16 cellular contexts compared by ENCODE assay signal in the genomic region with DNA sequence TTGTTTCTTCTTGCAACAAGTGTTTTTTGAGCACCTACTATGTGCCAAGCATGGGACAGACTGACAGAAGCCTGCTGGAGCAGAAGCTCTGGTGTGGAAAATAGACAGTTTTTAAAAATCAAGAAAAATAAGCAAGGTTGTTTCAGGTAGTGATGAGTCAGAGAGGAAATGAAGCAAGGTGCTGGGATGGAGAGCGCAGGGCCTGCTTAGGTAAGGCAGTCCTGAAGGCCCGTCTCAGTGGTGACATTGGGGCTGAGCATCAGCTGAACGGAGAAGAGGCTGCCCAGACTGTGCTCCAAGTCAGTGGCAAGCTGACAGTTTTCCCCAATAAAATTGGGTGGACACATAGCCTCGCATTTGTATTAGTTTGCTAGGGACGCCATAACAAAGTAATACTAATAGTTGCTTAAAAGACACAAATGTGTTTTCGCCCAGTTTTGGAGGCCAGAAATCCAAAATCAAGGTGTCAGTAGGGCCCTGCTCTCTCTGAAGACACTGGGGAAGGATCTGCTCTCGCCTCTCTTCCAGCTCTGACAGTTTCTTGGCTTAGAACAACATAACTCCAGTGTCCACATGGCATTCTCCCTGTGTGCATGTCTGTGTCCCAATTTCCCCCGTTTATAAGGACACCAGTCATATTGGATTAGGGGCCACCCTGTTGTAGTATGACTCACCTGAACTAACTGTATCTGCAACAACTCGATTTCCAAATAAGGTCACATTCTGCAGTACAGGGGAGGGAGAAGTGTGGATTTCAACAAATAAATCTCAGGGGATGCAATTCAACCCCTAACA.
A peak's percentile ranks its signal among the peaks of the same experiment; 100 is the strongest.
DNase-seq lines count a peak whose midpoint lies in the region; ATAC-seq and TF ChIP-seq lines count a peak whose summit lies in the region.
"Had no signal": no experiment of that assay in that cellular context is flagged by ENCODE, and none has a peak within 500 bp of the region (broad histone marks: within the 10 kb centered on the region; RNA-seq: fewer than 3 reads in every experiment).

No MANE protein-coding gene starts in this region.

- TF ChIP-seq CTCF in epithelial cell of esophagus (IDR thresholded peaks at IDR 0.05; ENCODE audit: insufficient read depth, low read depth, low read length, missing control alignments) = no peak
- no peak for TF ChIP-seq CTCF in omental fat pad (IDR thresholded peaks at IDR 0.05)
- no peak for TF ChIP-seq CTCF in ovary (IDR thresholded peaks at IDR 0.05)

- H3K4me3 ChIP-seq in epithelial cell of esophagus (ENCODE audit: low read length) = no peak overlapping the region
- H3K4me3 ChIP-seq in ovary = no peak overlapping the region
- H3K4me3 ChIP-seq: BLaER1, thoracic aorta had no signal

- WGBS in ovary, 3 donors = 84 to 88% (median 87%) methylated on average over 9 of the region's 9 CpGs

- ATAC-seq in omental fat pad (ENCODE audit: low FRiP score) (peak; percentile 53), GM21360 (IDR thresholded peaks at IDR 0.05; ENCODE audit: unreplicated experiment) (no peak), HG03280 (IDR thresholded peaks at IDR 0.05; ENCODE audit: unreplicated experiment) (no peak)
- ATAC-seq: activated CD4-positive, alpha-beta T cell treated with anti-CD3 and anti-CD28 coated beads for 36 hours; activated CD8-positive, alpha-beta memory T cell treated with anti-CD3 and anti-CD28 coated beads, Interleukin-2, amount 10 ng/mL, durations not matched to agents 7 days and 5 days; effector memory CD8-positive, alpha-beta T cell had no signal

- no peak overlapping the region for H3K27ac ChIP-seq in ovary
- H3K27ac ChIP-seq: BLaER1, thoracic aorta had no signal

- TF ChIP-seq POLR2A in ovary (IDR thresholded peaks at IDR 0.05) = no peak

- H3K36me3 ChIP-seq in ovary = no peaks in the 10 kb centered on the region
- H3K36me3 ChIP-seq: BLaER1, thoracic aorta had no signal

- DNase-seq in H4 (ENCODE audit: low spot score) (peak; percentile 60), NCI-H82 treated with DMSO at 0.1 percent for 48 hours (lab: John Stamatoyannopoulos, UW; ENCODE audit: unreplicated experiment) (peak; percentile 1), epithelial cell of esophagus (ENCODE audit: low read depth) (peak; percentile 15), omental fat pad (ENCODE audit: low spot score) (no peak), ovary (no peak)
- DNase-seq: activated CD4-positive, alpha-beta T cell treated with anti-CD3 and anti-CD28 coated beads for 36 hours; activated CD8-positive, alpha-beta memory T cell treated with anti-CD3 and anti-CD28 coated beads, Interleukin-2, amount 10 ng/mL, durations not matched to agents 7 days and 5 days; activated gamma-delta T cell; effector memory CD8-positive, alpha-beta T cell; NCI-H226; posterior cingulate gyrus; stimulated activated CD4-positive, alpha-beta T cell treated with anti-CD3 and anti-CD28 coated beads, Interleukin-12 subunit alpha, Interleukin-12 subunit beta, amount 100 ng/mL, for 4 hours had no signal

- TF ChIP-seq EP300 in ovary (IDR thresholded peaks at IDR 0.05) = no peak

- intact Hi-C loops in ovary (cut with DNase I) = no loop called here

- peaks cover 7% of the 10 kb centered on the region for H3K4me1 ChIP-seq in ovary (ENCODE audit: insufficient read depth)
- H3K4me1 ChIP-seq: BLaER1 had no signal

- H3K27me3 ChIP-seq in ovary = no peaks in the 10 kb centered on the region
- H3K27me3 ChIP-seq: BLaER1 had no signal

- H3K9me3 ChIP-seq in ovary = no peaks in the 10 kb centered on the region
- H3K9me3 ChIP-seq: BLaER1, thoracic aorta had no signal

Comparison
In these comparisons a context has a peak if more than half of its experiments do, and no peak if none do; other contexts are left out.
1. DNase-seq: peak in H4 (single experiment), NCI-H82 treated with DMSO at 0.1 percent for 48 hours (single experiment) and epithelial cell of esophagus (single experiment); none in omental fat pad (single experiment) and ovary (0 of 5).